ENCODE assay signal across 1 cellular context in genomic region chr19:52007436-52007804, GRCh38.
TF ChIP-seq lines count a peak whose summit lies in the region.

No MANE protein-coding gene starts in this region.

TF ChIP-seq in SK-N-SH treated with all-trans-retinoic acid at 6 μM for 48 hours, 23 proteins besides CTCF, POLR2A, EP300 and RAD21 (continued from another document):
- no peak for TF ChIP-seq POU6F1 (CRISPR knock-in tag; IDR thresholded peaks at IDR 0.05; ENCODE audit: borderline replicate concordance, low read depth)
